ENCODE assay signal across 8 cellular contexts in genomic region chr16:29789775-29790182, GRCh38. TPM values are rescaled to one million over a fixed set of nuclear protein-coding genes. Genes with fewer than 3 reads are reported as not detected.
DNase-seq lines count a peak whose midpoint lies in the region; ATAC-seq and TF ChIP-seq lines count a peak whose summit lies in the region.

No MANE protein-coding gene starts in this region.

- no peaks in the 10 kb centered on the region for H3K36me3 ChIP-seq in Peyer's patch
- no peaks in the 10 kb centered on the region for H3K36me3 ChIP-seq in parathyroid adenoma (ENCODE audit: control insufficient read depth, insufficient read depth, low read length)

- H3K4me3 ChIP-seq in GM12865 (ENCODE audit: low read depth, low read length) (peak overlapping the region; percentile 63), Peyer's patch (peak overlapping the region; percentile 37 to 93 (median 81)), parathyroid adenoma (ENCODE audit: low read depth, low read length) (peak overlapping the region; percentile 72)

- peaks cover 39% of the 10 kb centered on the region for H3K79me2 ChIP-seq in parathyroid adenoma

- DNase-seq in GM12865 (ENCODE audit: low read depth) (peak; percentile 49), Peyer's patch (no peak), COR-L47 (lab: John Stamatoyannopoulos, UW) (no peak), RKO (ENCODE audit: low spot score) (no peak)
- DNase-seq in effector CD8-positive, alpha-beta T cell (lab: John Stamatoyannopoulos, UW), result no peak

- peak overlapping the region; percentile 70 to 88 (median 82) for H3K27ac ChIP-seq in Peyer's patch
- peak overlapping the region; percentile 96 for H3K27ac ChIP-seq in parathyroid adenoma

- no peaks in the 10 kb centered on the region for H3K9me3 ChIP-seq in Peyer's patch
- no peaks in the 10 kb centered on the region for H3K9me3 ChIP-seq in parathyroid adenoma (ENCODE audit: control insufficient read depth, low read length)

- peak overlapping the region; percentile 81 for H3K9ac ChIP-seq in parathyroid adenoma

- H2AFZ ChIP-seq in parathyroid adenoma, result peak overlapping the region; percentile 96

- peak; percentile 9 for ATAC-seq in esophagus mucosa
- no peak for ATAC-seq in GM21381 (IDR thresholded peaks at IDR 0.05; ENCODE audit: unreplicated experiment)

- H3K27me3 ChIP-seq in Peyer's patch, result no peaks in the 10 kb centered on the region
- H3K27me3 ChIP-seq in parathyroid adenoma (ENCODE audit: control insufficient read depth, insufficient read depth, low read length), result no peaks in the 10 kb centered on the region

- peak overlapping the region; percentile 90 for H3K4me2 ChIP-seq in parathyroid adenoma (ENCODE audit: low read length)

- H3K4me1 ChIP-seq in Peyer's patch (peaks cover 0 to 23% (median 7%) of the 10 kb centered on the region in 4 donors), parathyroid adenoma (peaks cover 36% of the 10 kb centered on the region)

- TF ChIP-seq POLR2A in Peyer's patch (IDR thresholded peaks at IDR 0.05), result no peak

- TF ChIP-seq CTCF in GM12865 (IDR thresholded peaks at IDR 0.05; ENCODE audit: insufficient read depth, low read depth, low read length, missing control alignments) (no peak), Peyer's patch (IDR thresholded peaks at IDR 0.05) (no peak), parathyroid adenoma (IDR thresholded peaks at IDR 0.05) (no peak)

RNA-seq across cellular contexts. Expression of gene KIF22, which starts 0.8 kb away (rescaled TPM):
- 100 to 1,000 TPM in 2 of 4 donors, 10 to 100 TPM in 2; 31.9 to 157 (median 72.8) TPM for total RNA-seq in Peyer's patch
- total RNA-seq in esophagus mucosa, result 28.7 TPM

RNA-seq across cellular contexts. Expression of gene ZG16, which starts 11.7 kb away (rescaled TPM):
- total RNA-seq in Peyer's patch (100 to 1,000 TPM in 3 of 4 donors, 1 to 10 TPM in 1; 9.9 to 585 (median 158) TPM), esophagus mucosa (not detected)

RNA-seq across cellular contexts. Expression of gene MAZ, which starts 16.6 kb away (rescaled TPM):
- total RNA-seq in Peyer's patch (100 to 1,000 TPM; 124 to 208 (median 135) TPM), esophagus mucosa (169 TPM)

RNA-seq across cellular contexts. Expression of gene PRRT2, which starts 22.2 kb away (rescaled TPM):
- 1 to 10 TPM in 2 of 4 donors, under 1 TPM in 1, not detected in 1; 0.95 to 3.3 (median 2.5) TPM for total RNA-seq in Peyer's patch
- total RNA-seq in esophagus mucosa, result not detected

RNA-seq across cellular contexts. Expression of gene PAGR1, which starts 26.2 kb away (rescaled TPM):
- total RNA-seq in Peyer's patch (10 to 100 TPM; 39.5 to 50.3 (median 48.3) TPM), esophagus mucosa (13.4 TPM)

Comparison
In these comparisons a context has a peak if more than half of its experiments do, and no peak if none do; other contexts are left out.
1. RNA of gene ZG16, which starts 11.7 kb away (total RNA-seq): 9.9 to 585 TPM in Peyer's patch; not detected in esophagus mucosa (single experiment); every median in the first group is over 10 times any median in the second.
2. Peak in every context shown above with its lines, with median percentiles within 50 percentile points of each other: H3K4me3 ChIP-seq.